18 cellular contexts compared by ENCODE assay signal in the genomic region with DNA sequence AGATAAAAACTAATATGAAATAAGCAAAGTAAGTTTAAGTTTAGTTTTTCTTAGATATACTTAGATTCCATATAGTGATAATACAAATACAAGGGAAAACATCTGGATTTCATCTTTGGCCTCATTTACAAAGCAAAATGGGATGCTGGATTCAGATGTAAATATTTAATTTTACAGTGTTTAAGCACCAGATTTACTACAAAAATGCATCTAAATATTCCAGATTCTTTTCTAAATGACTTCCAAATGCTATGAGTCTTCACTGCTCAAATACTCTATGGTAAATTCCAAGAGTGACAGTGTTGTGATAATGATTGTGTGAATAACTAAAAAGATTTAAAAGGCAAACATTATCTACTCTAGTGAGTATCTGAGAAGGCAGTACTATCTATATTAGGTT. TPM values are rescaled to one million over a fixed set of nuclear protein-coding genes. Genes with fewer than 3 reads are reported as not detected.
DNase-seq lines count a peak whose midpoint lies in the region; ATAC-seq and TF ChIP-seq lines count a peak whose summit lies in the region.
"Had no signal": no experiment of that assay in that cellular context is flagged by ENCODE, and none has a peak within 500 bp of the region (broad histone marks: within the 10 kb centered on the region; RNA-seq: fewer than 3 reads in every experiment).

No MANE protein-coding gene starts in this region.

- TF ChIP-seq EP300 in sigmoid colon (IDR thresholded peaks at IDR 0.05): no peak

- intact Hi-C loops in sigmoid colon (cut with DNase I): no loop called here

- peaks cover 47% of the 10 kb centered on the region for H3K36me3 ChIP-seq in CD4-positive, CD25-positive, alpha-beta regulatory T cell (ENCODE audit: control insufficient read depth, insufficient read depth, low read length)
- H3K36me3 ChIP-seq in SK-N-MC (ENCODE audit: insufficient read depth, low read length) (peaks cover 58% of the 10 kb centered on the region), sigmoid colon (peaks cover 0 to 41% (median 14%) of the 10 kb centered on the region in 4 donors)

- H3K4me1 ChIP-seq in CD4-positive, CD25-positive, alpha-beta regulatory T cell (ENCODE audit: control insufficient read depth, insufficient read depth, low read length, poor library complexity, severe bottlenecking): peaks cover 29% of the 10 kb centered on the region
- peaks cover 0 to 25% (median 24%) of the 10 kb centered on the region in 4 donors for H3K4me1 ChIP-seq in sigmoid colon

- DNase-seq in CD4-positive, CD25-positive, alpha-beta regulatory T cell: no peak
- DNase-seq in SK-N-MC (ENCODE audit: low read depth, low spot score) (no peak), fibroblast of gingiva (ENCODE audit: low read depth) (peak; percentile 44), Kasumi-1 (lab: John Stamatoyannopoulos, UW) (no peak), sigmoid colon (no peak)
- DNase-seq in central memory CD4-positive, alpha-beta T cell: no peak
- DNase-seq: dorsolateral prefrontal cortex; NCI-H1694 treated with DMSO at 0.1 percent for 48 hours; NCI-H446; pancreas; stimulated activated CD4-positive, alpha-beta T cell treated with anti-CD3 and anti-CD28 coated beads, Interleukin-4, amount 100 ng/mL, for 24 hours; stimulated activated CD8-positive, alpha-beta memory T cell treated with anti-CD3 and anti-CD28 coated beads, Interleukin-4, amount 100 ng/mL, for 48 hours; T-helper 9 cell had no signal

- no peak for ATAC-seq in CD4-positive, CD25-positive, alpha-beta regulatory T cell (ENCODE audit: low read depth in 2 of 2)
- ATAC-seq in GM19463 (IDR thresholded peaks at IDR 0.05; ENCODE audit: unreplicated experiment): no peak
- ATAC-seq: esophagus mucosa, pancreas had no signal

- TF ChIP-seq CTCF in 22Rv1 (IDR thresholded peaks at IDR 0.05): no peak
- no peak for TF ChIP-seq CTCF in sigmoid colon (IDR thresholded peaks at IDR 0.05)

- no peaks in the 10 kb centered on the region for H3K9me3 ChIP-seq in CD4-positive, CD25-positive, alpha-beta regulatory T cell (ENCODE audit: control insufficient read depth in 2 of 2, low read length in 2 of 2)
- no peaks in the 10 kb centered on the region for H3K9me3 ChIP-seq in SK-N-MC (ENCODE audit: low read depth, low read length)
- no peaks in the 10 kb centered on the region for H3K9me3 ChIP-seq in sigmoid colon
- H3K9me3 ChIP-seq: BLaER1, pancreas, thoracic aorta had no signal

- H3K27me3 ChIP-seq in CD4-positive, CD25-positive, alpha-beta regulatory T cell (ENCODE audit: control insufficient read depth, insufficient read depth, low read length): no peaks in the 10 kb centered on the region
- H3K27me3 ChIP-seq in sigmoid colon: no peaks in the 10 kb centered on the region
- H3K27me3 ChIP-seq: BLaER1, dorsolateral prefrontal cortex, pancreas had no signal

- no peak overlapping the region for H3K4me3 ChIP-seq in CD4-positive, CD25-positive, alpha-beta regulatory T cell (ENCODE audit: low read depth, low read length)
- H3K4me3 ChIP-seq in SK-N-MC (peak overlapping the region; percentile 49), sigmoid colon (no peak overlapping the region)
- H3K4me3 ChIP-seq: BLaER1, thoracic aorta had no signal

- TF ChIP-seq POLR2A in sigmoid colon (IDR thresholded peaks at IDR 0.05): no peak

- peaks cover 14% of the 10 kb centered on the region for H3K27me3 Mint-ChIP-seq in CD4-positive, CD25-positive, alpha-beta regulatory T cell

- H3K27ac Mint-ChIP-seq in CD4-positive, CD25-positive, alpha-beta regulatory T cell: peak overlapping the region in 1 of 3 donors; percentile 99

- peaks cover 9 to 32% (median 28%) of the 10 kb centered on the region in 4 donors for H3K4me1 Mint-ChIP-seq in CD4-positive, CD25-positive, alpha-beta regulatory T cell

- peaks cover 0 to 2% (median 0%) of the 10 kb centered on the region in 7 donors for H3K9me3 Mint-ChIP-seq in CD4-positive, CD25-positive, alpha-beta regulatory T cell

- H3K4me3 Mint-ChIP-seq in CD4-positive, CD25-positive, alpha-beta regulatory T cell: peak overlapping the region; percentile 91 to 97 (median 94)

- H3K9ac ChIP-seq in SK-N-MC (ENCODE audit: insufficient read length): peak overlapping the region; percentile 64
- H3K9ac ChIP-seq: BLaER1 had no signal

- H3K27ac ChIP-seq in 22Rv1 (peak overlapping the region; percentile 92), SK-N-MC (peak overlapping the region; percentile 98), sigmoid colon (peak overlapping the region in 1 of 4 donors; percentile 95)
- H3K27ac ChIP-seq in CD4-positive, CD25-positive, alpha-beta regulatory T cell (ENCODE audit: insufficient read depth, low read length, poor library complexity, severe bottlenecking): peak overlapping the region; percentile 99

- H3K36me3 Mint-ChIP-seq in CD4-positive, CD25-positive, alpha-beta regulatory T cell: peaks cover 19% of the 10 kb centered on the region

RNA-seq across cellular contexts. Expression of gene ADNP, which starts 1.6 kb away (rescaled TPM):
- total RNA-seq in CD4-positive, CD25-positive, alpha-beta regulatory T cell: 61.5 TPM
- 1 to 10 TPM; 4.9 to 8.2 (median 6.5) TPM for polyA plus RNA-seq in CD4-positive, CD25-positive, alpha-beta regulatory T cell
- 10 to 100 TPM; 41.5 to 52.6 (median 43.6) TPM for total RNA-seq in sigmoid colon
- polyA plus RNA-seq in sigmoid colon: 10 to 100 TPM; 12.0 to 33.2 (median 13.8) TPM

RNA-seq across cellular contexts. Expression of gene DPM1, which starts 25.5 kb away (rescaled TPM):
- total RNA-seq in CD4-positive, CD25-positive, alpha-beta regulatory T cell: 34.3 TPM
- polyA plus RNA-seq in CD4-positive, CD25-positive, alpha-beta regulatory T cell: 10 to 100 TPM; 55.9 to 82.0 (median 75.1) TPM
- total RNA-seq in sigmoid colon: 10 to 100 TPM; 45.4 to 94.6 (median 63.0) TPM
- polyA plus RNA-seq in sigmoid colon: 10 to 100 TPM; 52.9 to 76.1 (median 60.4) TPM

RNA-seq across cellular contexts. Expression of gene MOCS3, which starts 25.7 kb away (rescaled TPM):
- total RNA-seq in CD4-positive, CD25-positive, alpha-beta regulatory T cell: 2.7 TPM
- 1 to 10 TPM; 2.8 to 7.0 (median 5.1) TPM for polyA plus RNA-seq in CD4-positive, CD25-positive, alpha-beta regulatory T cell
- 1 to 10 TPM; 2.8 to 3.9 (median 3.6) TPM for total RNA-seq in sigmoid colon
- 1 to 10 TPM; 1.2 to 3.9 (median 3.6) TPM for polyA plus RNA-seq in sigmoid colon
